ENCODE assay signal across 11 cellular contexts in the genomic region with DNA sequence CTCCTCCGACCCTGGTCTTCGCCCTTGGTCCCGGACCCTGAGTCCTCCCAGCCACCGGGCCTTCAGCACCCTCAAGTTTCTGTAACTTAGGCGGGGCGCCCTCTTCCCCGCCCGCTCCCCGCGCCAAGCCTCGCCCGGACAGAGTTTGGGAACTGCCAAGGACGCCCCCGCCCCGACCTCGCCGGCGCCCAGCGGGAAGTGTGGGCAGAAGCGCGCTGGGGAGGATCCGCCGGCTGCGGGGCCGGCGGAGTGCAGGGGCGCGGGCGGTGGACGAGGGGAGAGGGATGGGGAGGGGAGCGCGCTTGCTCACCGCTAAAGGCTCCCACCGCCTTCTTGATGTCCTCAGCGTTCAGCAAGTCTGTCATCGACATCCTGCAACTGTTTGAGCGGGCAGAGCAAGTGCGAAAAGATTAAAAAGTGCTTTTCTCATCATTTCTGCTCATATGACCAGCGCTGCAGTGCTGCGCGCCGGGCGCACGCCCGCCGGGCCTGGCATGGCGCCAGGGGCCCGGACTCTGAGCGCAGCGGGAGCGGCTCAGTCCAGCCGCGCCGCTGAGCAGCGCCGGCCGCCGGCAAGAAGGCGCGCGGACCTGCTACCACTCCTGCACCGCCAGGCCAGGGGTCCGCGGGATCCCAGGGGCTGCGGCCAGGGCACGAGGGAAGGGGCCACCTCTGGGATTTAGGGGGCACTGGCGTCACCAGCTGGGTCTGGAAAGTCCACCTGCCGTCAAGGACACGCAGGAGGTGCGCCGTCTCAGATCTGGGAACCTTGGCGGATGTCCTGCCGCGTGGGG. TPM values are rescaled to one million over a fixed set of nuclear protein-coding genes. Genes with fewer than 3 reads are reported as not detected.
A peak's percentile ranks its signal among the peaks of the same experiment; 100 is the strongest.
DNase-seq lines count a peak whose midpoint lies in the region; ATAC-seq and TF ChIP-seq lines count a peak whose summit lies in the region.
"Had no signal": no experiment of that assay in that cellular context is flagged by ENCODE, and none has a peak within 500 bp of the region (broad histone marks: within the 10 kb centered on the region; RNA-seq: fewer than 3 reads in every experiment).

A gene with protein sequence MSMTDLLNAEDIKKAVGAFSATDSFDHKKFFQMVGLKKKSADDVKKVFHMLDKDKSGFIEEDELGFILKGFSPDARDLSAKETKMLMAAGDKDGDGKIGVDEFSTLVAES (minus strand): TSS at position 401 of the 794 bp plus-strand sequence. CDS start 30 bp downstream, at position 371.

- ATAC-seq in T-helper 17 cell (no peak), heart right ventricle (peak; percentile 67 to 82 (median 78))

- peaks cover 3% of the 10 kb centered on the region for H3K36me3 Mint-ChIP-seq in T-helper 17 cell (ENCODE audit: low read depth)

- H3K27ac ChIP-seq in heart right ventricle = no peak within 1 kb of the TSS
- H3K27ac ChIP-seq: 22Rv1 had no signal

- H3K9me3 ChIP-seq in T-helper 17 cell (ENCODE audit: control insufficient read depth, low read length, poor library complexity, severe bottlenecking) (no peaks in the 10 kb centered on the region), heart right ventricle (no peaks in the 10 kb centered on the region)

- DNase-seq in DMS 273 (lab: John Stamatoyannopoulos, UW; ENCODE audit: unreplicated experiment) (peak; percentile 49), DMS 273 treated with DMSO at 0.1 percent for 48 hours (lab: John Stamatoyannopoulos, UW) (no peak), T-helper 17 cell (no peak), heart right ventricle (peak in 1 of 2 donors; percentile 23), skeletal muscle cell (ENCODE audit: low read depth) (no peak), NCI-H226 (no peak), amniotic stem cell (lab: John Stamatoyannopoulos, UW) (no peak), ACHN (no peak)
- DNase-seq: stimulated activated naive CD4-positive, alpha-beta T cell had no signal

- H3K27me3 Mint-ChIP-seq in T-helper 17 cell = peaks cover 86% of the 10 kb centered on the region

- H3K36me3 ChIP-seq in heart right ventricle = no peaks in the 10 kb centered on the region

- no peak within 1 kb of the TSS for H3K27ac Mint-ChIP-seq in T-helper 17 cell

- peaks cover 4 to 15% (median 12%) of the 10 kb centered on the region in 9 donors for H3K4me1 ChIP-seq in heart right ventricle

- H3K27me3 ChIP-seq in heart right ventricle = peaks cover 37 to 98% (median 87%) of the 10 kb centered on the region in 7 donors

- H3K4me3 Mint-ChIP-seq in T-helper 17 cell = peak within 1 kb of the TSS; percentile 75

- WGBS in heart right ventricle, 2 donors = 1 to 2% methylated on average over 74 of the region's 74 CpGs

- TF ChIP-seq CTCF in heart right ventricle (IDR thresholded peaks at IDR 0.05) = no peak

- in situ Hi-C loops in ACHN (cut with HindIII; ENCODE audit: low pct_ligation_motif_present, low pct_unique_long_range_greater_than_20kb, low sequenced_read_pairs) = no loop called here

- H3K4me1 Mint-ChIP-seq in T-helper 17 cell = peaks cover 5% of the 10 kb centered on the region

- H3K4me3 ChIP-seq in heart right ventricle (peak within 1 kb of the TSS in 9 of 10 donors; percentile 4 to 46 (median 37)), skeletal muscle cell (ENCODE audit: low read depth, low read length) (peak within 1 kb of the TSS; percentile 18)

- intact Hi-C loops in heart right ventricle (cut with DNase I) = no loop called here

RNA-seq across cellular contexts. Expression of the gene that starts here (rescaled TPM):
- total RNA-seq in T-helper 17 cell (1 to 10 TPM in 1 of 2 donors, not detected in 1; 7.4 TPM), heart right ventricle (not detected)
- not detected for polyA plus RNA-seq in heart right ventricle
- total RNA-seq: LHCN-M2 had no signal

Comparison
In these comparisons a context has a peak if more than half of its experiments do, and no peak if none do; other contexts are left out.
1. Peak in ATAC-seq and H3K4me3 ChIP-seq in heart right ventricle; RNA of the gene not detected or under 1 TPM.